1 cellular context compared by ENCODE assay signal in genomic region chr2:237645261-237645660, GRCh38.
TF ChIP-seq lines count a peak whose summit lies in the region.

No MANE protein-coding gene starts in this region.

TF ChIP-seq in WTC11, 78 proteins besides CTCF, POLR2A, EP300 and RAD21 (continued from another document):
- TF ChIP-seq ERG (CRISPR knock-in tag; IDR thresholded peaks at IDR 0.05) (no peak), SMAD4 (CRISPR knock-in tag; IDR thresholded peaks at IDR 0.05) (no peak), ZNF138 (CRISPR knock-in tag; conservative IDR thresholded peaks at IDR 0.05) (no peak), NR1H2 (CRISPR knock-in tag; IDR thresholded peaks at IDR 0.05) (no peak), CDX4 (CRISPR knock-in tag; IDR thresholded peaks at IDR 0.05; ENCODE audit: borderline replicate concordance) (no peak), PRRX2 (CRISPR knock-in tag; IDR thresholded peaks at IDR 0.05) (no peak), KAT7 (CRISPR knock-in tag; IDR thresholded peaks at IDR 0.05; ENCODE audit: borderline replicate concordance) (no peak), MYBL2 (CRISPR knock-in tag; IDR thresholded peaks at IDR 0.05) (no peak)
